Comparison of ENCODE assay signal across 8 cellular contexts in genomic region chr1:210446479-210446878, GRCh38.
DNase-seq lines count a peak whose midpoint lies in the region; ATAC-seq and TF ChIP-seq lines count a peak whose summit lies in the region.

No MANE protein-coding gene starts in this region.

- ATAC-seq in HG03378 (IDR thresholded peaks at IDR 0.05; ENCODE audit: unreplicated experiment) = no peak
- ATAC-seq in HG03159 (IDR thresholded peaks at IDR 0.05; ENCODE audit: unreplicated experiment) = no peak

- no peak for TF ChIP-seq CTCF in GM12865 (IDR thresholded peaks at IDR 0.05; ENCODE audit: insufficient read depth, low read depth, low read length, missing control alignments)
- no peak for TF ChIP-seq CTCF in coronary artery (IDR thresholded peaks at IDR 0.05)

- H3K4me3 ChIP-seq in GM12865 (ENCODE audit: low read depth, low read length) (no peak overlapping the region), coronary artery (no peak overlapping the region)
- H3K4me3 ChIP-seq in Jurkat, Clone E6-1 (ENCODE audit: low read length) = peak overlapping the region; percentile 7; the same call in 1 of the 2 replicates

- intact Hi-C loops in head of caudate nucleus (cut with DNase I) = no loop called here

- no peak overlapping the region for H3K27ac ChIP-seq in coronary artery

- DNase-seq in GM12865 (ENCODE audit: low read depth) = peak; percentile 57
- DNase-seq in Jurkat, Clone E6-1 (ENCODE audit: low read depth, low spot score) = peak; percentile 94
- peak; percentile 84 to 88 for DNase-seq in activated CD4-positive, alpha-beta T cell treated with anti-CD3 and anti-CD28 coated beads, Interleukin-2, amount 50 U/mL, for 48 hours
- peak; percentile 51 to 93 (median 78) for DNase-seq in head of caudate nucleus
- DNase-seq in stimulated activated CD8-positive, alpha-beta memory T cell treated with anti-CD3 and anti-CD28 coated beads, Interleukin-7, amount 100 ng/mL, for 48 hours (ENCODE audit: extremely low read depth in 1 of 2, low read depth in 1 of 2) = peak; percentile 70 to 90
- DNase-seq in coronary artery (ENCODE audit: low spot score) = no peak
